8 cellular contexts compared by ENCODE assay signal in genomic region chr13:27172495-27172842, GRCh38. TPM values are rescaled to one million over a fixed set of nuclear protein-coding genes. Genes with fewer than 3 reads are reported as not detected.
A peak's percentile ranks its signal among the peaks of the same experiment; 100 is the strongest.
DNase-seq lines count a peak whose midpoint lies in the region; ATAC-seq and TF ChIP-seq lines count a peak whose summit lies in the region.

No MANE protein-coding gene starts in this region.

- H3K27me3 ChIP-seq in ACC112 (ENCODE audit: insufficient read depth, low read length) (no peaks in the 10 kb centered on the region), GM23338 (ENCODE audit: insufficient read depth) (no peaks in the 10 kb centered on the region), osteoblast (ENCODE audit: insufficient read depth, low read length) (no peaks in the 10 kb centered on the region)

- ATAC-seq in GM23338: no peak

- DNase-seq in GM23338 (ENCODE audit: low spot score) (no peak), SKM-1 treated with dmso at 0.1 percent for 144 hours (lab: John Stamatoyannopoulos, UW; ENCODE audit: unreplicated experiment) (peak; percentile 64), epithelial cell of prostate (ENCODE audit: low read depth, low spot score) (no peak), osteoblast (ENCODE audit: insufficient read length, low spot score, missing footprints) (peak; percentile 88), GOT3 (lab: John Stamatoyannopoulos, UW) (no peak), 8988T (no peak), midbrain (lab: John Stamatoyannopoulos, UW) (no peak)

- peaks cover 36% of the 10 kb centered on the region for H3K4me1 Mint-ChIP-seq in GM23338

- H3K36me3 ChIP-seq in ACC112 (ENCODE audit: insufficient read depth, low read length): no peaks in the 10 kb centered on the region
- no peaks in the 10 kb centered on the region for H3K36me3 ChIP-seq in GM23338 (ENCODE audit: insufficient read depth)
- H3K36me3 ChIP-seq in osteoblast (ENCODE audit: insufficient read depth, low read length): no peaks in the 10 kb centered on the region

- H3K9me3 Mint-ChIP-seq in GM23338: peaks cover 2% of the 10 kb centered on the region; the same call in 2 of the 3 replicates

- peaks cover 36% of the 10 kb centered on the region for H3K79me2 ChIP-seq in ACC112 (ENCODE audit: control insufficient read depth, insufficient read depth, low read length, unreplicated experiment)
- H3K79me2 ChIP-seq in GM23338 (replicated peaks; ENCODE audit: insufficient read depth): peaks cover 33% of the 10 kb centered on the region
- peaks cover 36% of the 10 kb centered on the region for H3K79me2 ChIP-seq in osteoblast (ENCODE audit: insufficient read depth, low read length)

- H3K27ac Mint-ChIP-seq in GM23338: no peak overlapping the region

- H3K4me1 ChIP-seq in ACC112 (ENCODE audit: control insufficient read depth, insufficient read depth, low read length, unreplicated experiment) (peaks cover 33% of the 10 kb centered on the region), GM23338 (ENCODE audit: insufficient read depth) (peaks cover 34% of the 10 kb centered on the region), osteoblast (ENCODE audit: insufficient read depth, low read length) (peaks cover 38% of the 10 kb centered on the region)

- H3K9me2 ChIP-seq in GM23338 (ENCODE audit: insufficient read depth): no peaks in the 10 kb centered on the region

- H3K4me3 ChIP-seq in ACC112 (ENCODE audit: low read depth, low read length) (peak overlapping the region; percentile 88), GM23338 (peak overlapping the region; percentile 85), osteoblast (ENCODE audit: insufficient read depth, low read length) (peak overlapping the region; percentile 87)

- peaks cover 19% of the 10 kb centered on the region for H4K20me1 ChIP-seq in GM23338 (replicated peaks; ENCODE audit: insufficient read depth)
- peaks cover 26% of the 10 kb centered on the region for H4K20me1 ChIP-seq in osteoblast (ENCODE audit: insufficient read depth, low read length)

- H3F3A ChIP-seq in GM23338 (replicated peaks; ENCODE audit: low read depth): peaks cover 7% of the 10 kb centered on the region; the same call in 1 of the 2 replicates

- no peaks in the 10 kb centered on the region for H3K9me3 ChIP-seq in osteoblast (ENCODE audit: low read depth, low read length)

- H3K4me2 ChIP-seq in GM23338 (peak overlapping the region; percentile 97), osteoblast (ENCODE audit: insufficient read depth, low read length) (peak overlapping the region; percentile 91)

- H3K27ac ChIP-seq in ACC112 (ENCODE audit: low read depth, low read length): peak overlapping the region; percentile 79
- H3K27ac ChIP-seq in GM23338 (ENCODE audit: low read depth): peak overlapping the region; percentile 92
- peak overlapping the region; percentile 86 for H3K27ac ChIP-seq in epithelial cell of prostate
- peak overlapping the region; percentile 83 for H3K27ac ChIP-seq in osteoblast (ENCODE audit: low read depth, low read length)

- H3K4me3 Mint-ChIP-seq in GM23338: peak overlapping the region; percentile 80

- H3K36me3 Mint-ChIP-seq in GM23338 (ENCODE audit: low read depth): peaks cover 3% of the 10 kb centered on the region; the same call in 1 of the 3 replicates

- no peak for TF ChIP-seq CTCF in GM23338 (conservative IDR thresholded peaks at IDR 0.05; ENCODE audit: low read depth in 2 of 2)
- no peak for TF ChIP-seq CTCF in osteoblast (IDR thresholded peaks at IDR 0.05; ENCODE audit: extremely low read depth, low read depth, low read length)

- peak overlapping the region; percentile 80 for H2AFZ ChIP-seq in ACC112 (ENCODE audit: low read length, unreplicated experiment)
- peak overlapping the region; percentile 99 for H2AFZ ChIP-seq in GM23338
- H2AFZ ChIP-seq in osteoblast (ENCODE audit: low read length): peak overlapping the region; percentile 86

- no peaks in the 10 kb centered on the region for H3K27me3 Mint-ChIP-seq in GM23338 (ENCODE audit: insufficient read depth, low read depth, poor library complexity)

TF ChIP-seq in GM23338, 12 proteins besides CTCF, POLR2A, EP300 and RAD21:
- TF ChIP-seq EZH2 (IDR thresholded peaks at IDR 0.05; ENCODE audit: low read depth, unreplicated experiment): no peak
- TF ChIP-seq ZNF331 (CRISPR knock-in tag; IDR thresholded peaks at IDR 0.05; ENCODE audit: low read depth): no peak
- TF ChIP-seq JUNB (IDR thresholded peaks at IDR 0.05; ENCODE audit: unreplicated experiment): no peak
- TF ChIP-seq EZH2phosphoT487 (IDR thresholded peaks at IDR 0.05; ENCODE audit: unreplicated experiment): no peak

RNA-seq across cellular contexts. Expression of gene USP12, which starts 0.9 kb away (rescaled TPM):
- 32.5 and 39.3 TPM in 2 replicates for total RNA-seq in GM23338 (2014; rRNA removed; shearing (Covaris generic))
- 16.9 and 18.4 TPM in 2 replicates for polyA plus RNA-seq in GM23338 (2016; fragmentation: Nextera tagmentation; extraction: Ambion mirVana)
- total RNA-seq in osteoblast: 20.9 and 24.6 TPM in 2 replicates

Comparison
In these comparisons a context has a peak if more than half of its experiments do, and no peak if none do; other contexts are left out.
1. DNase-seq: peak in SKM-1 treated with dmso at 0.1 percent for 144 hours (single experiment) and osteoblast (single experiment); none in GM23338 (single experiment), epithelial cell of prostate (single experiment), GOT3 (single experiment), 8988T (single experiment) and midbrain (single experiment).
2. Peak in every context shown above with its lines, with median percentiles within 50 percentile points of each other: H2AFZ ChIP-seq, H3K27ac ChIP-seq and H3K4me3 ChIP-seq.